Comparison of ENCODE assay signal across 8 cellular contexts in genomic region chr4:73258668-73259551, GRCh38. TPM values are rescaled to one million over a fixed set of nuclear protein-coding genes. Genes with fewer than 3 reads are reported as not detected.
DNase-seq lines count a peak whose midpoint lies in the region; ATAC-seq and TF ChIP-seq lines count a peak whose summit lies in the region.

A gene with protein sequence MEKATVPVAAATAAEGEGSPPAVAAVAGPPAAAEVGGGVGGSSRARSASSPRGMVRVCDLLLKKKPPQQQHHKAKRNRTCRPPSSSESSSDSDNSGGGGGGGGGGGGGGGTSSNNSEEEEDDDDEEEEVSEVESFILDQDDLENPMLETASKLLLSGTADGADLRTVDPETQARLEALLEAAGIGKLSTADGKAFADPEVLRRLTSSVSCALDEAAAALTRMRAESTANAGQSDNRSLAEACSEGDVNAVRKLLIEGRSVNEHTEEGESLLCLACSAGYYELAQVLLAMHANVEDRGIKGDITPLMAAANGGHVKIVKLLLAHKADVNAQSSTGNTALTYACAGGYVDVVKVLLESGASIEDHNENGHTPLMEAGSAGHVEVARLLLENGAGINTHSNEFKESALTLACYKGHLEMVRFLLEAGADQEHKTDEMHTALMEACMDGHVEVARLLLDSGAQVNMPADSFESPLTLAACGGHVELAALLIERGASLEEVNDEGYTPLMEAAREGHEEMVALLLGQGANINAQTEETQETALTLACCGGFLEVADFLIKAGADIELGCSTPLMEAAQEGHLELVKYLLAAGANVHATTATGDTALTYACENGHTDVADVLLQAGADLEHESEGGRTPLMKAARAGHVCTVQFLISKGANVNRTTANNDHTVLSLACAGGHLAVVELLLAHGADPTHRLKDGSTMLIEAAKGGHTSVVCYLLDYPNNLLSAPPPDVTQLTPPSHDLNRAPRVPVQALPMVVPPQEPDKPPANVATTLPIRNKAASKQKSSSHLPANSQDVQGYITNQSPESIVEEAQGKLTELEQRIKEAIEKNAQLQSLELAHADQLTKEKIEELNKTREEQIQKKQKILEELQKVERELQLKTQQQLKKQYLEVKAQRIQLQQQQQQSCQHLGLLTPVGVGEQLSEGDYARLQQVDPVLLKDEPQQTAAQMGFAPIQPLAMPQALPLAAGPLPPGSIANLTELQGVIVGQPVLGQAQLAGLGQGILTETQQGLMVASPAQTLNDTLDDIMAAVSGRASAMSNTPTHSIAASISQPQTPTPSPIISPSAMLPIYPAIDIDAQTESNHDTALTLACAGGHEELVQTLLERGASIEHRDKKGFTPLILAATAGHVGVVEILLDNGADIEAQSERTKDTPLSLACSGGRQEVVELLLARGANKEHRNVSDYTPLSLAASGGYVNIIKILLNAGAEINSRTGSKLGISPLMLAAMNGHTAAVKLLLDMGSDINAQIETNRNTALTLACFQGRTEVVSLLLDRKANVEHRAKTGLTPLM (N-terminal part only) (minus strand): TSS chr4:73258798. CDS start chr4:73258668, 130 bp downstream.

- DNase-seq in Ammon's horn (ENCODE audit: low spot score) (peak; percentile 92), NCI-H510A (lab: John Stamatoyannopoulos, UW) (peak; percentile 94), chondrocyte (ENCODE audit: low spot score) (peak; percentile 96), kidney glomerular epithelial cell (lab: John Stamatoyannopoulos, UW) (peak; percentile 89)
- peak; percentile 82 to 86 for DNase-seq in activated CD4-positive, alpha-beta T cell treated with anti-CD3 and anti-CD28 coated beads for 24 hours (ENCODE audit: low read depth in 2 of 2)
- DNase-seq in stimulated activated CD4-positive, alpha-beta T cell treated with anti-CD3 and anti-CD28 coated beads, Interleukin-1b, Interleukin-23, amount 100 ng/mL, for 1 hour (ENCODE audit: low read depth in 2 of 2): peak; percentile 55 to 76

- peaks cover 47% of the 10 kb centered on the region for H3K4me1 Mint-ChIP-seq in chondrocyte (ENCODE audit: low read depth)

- H3K4me3 Mint-ChIP-seq in chondrocyte (ENCODE audit: unreplicated experiment): peak within 1 kb of the TSS; percentile 94

- H3K27me3 Mint-ChIP-seq in chondrocyte (ENCODE audit: low read depth): no peaks in the 10 kb centered on the region

- peak; percentile 97 for TF ChIP-seq POLR2A in GM19099 (IDR thresholded peaks at IDR 0.05; ENCODE audit: extremely low read depth, insufficient read length, low read depth)

- ATAC-seq in HG03432 (IDR thresholded peaks at IDR 0.05; ENCODE audit: unreplicated experiment): peak; percentile 82

- no peaks in the 10 kb centered on the region for H3K36me3 Mint-ChIP-seq in chondrocyte (ENCODE audit: low read depth)

- H3K9me3 Mint-ChIP-seq in chondrocyte (ENCODE audit: low read depth): no peaks in the 10 kb centered on the region

- H3K27ac Mint-ChIP-seq in chondrocyte (ENCODE audit: unreplicated experiment): peak within 1 kb of the TSS; percentile 99

- peak; percentile 31 for TF ChIP-seq CTCF in chondrocyte (IDR thresholded peaks at IDR 0.05)

RNA-seq across cellular contexts. Expression of the gene that starts here (rescaled TPM):
- total RNA-seq in chondrocyte: 55.1 to 72.5 TPM (median 56.4 TPM) in 3 replicates

Comparison
In these comparisons a context has a peak if more than half of its experiments do, and no peak if none do; other contexts are left out.
1. Peak in every context shown above with its lines: DNase-seq and ATAC-seq.